Comparison of ENCODE assay signal across 1 cellular context in genomic region chr15:83694030-83694429, GRCh38.
TF ChIP-seq lines count a peak whose summit lies in the region.

No MANE protein-coding gene starts in this region.

TF ChIP-seq in HepG2, 621 proteins besides CTCF, POLR2A, EP300 and RAD21 (continued from another document):
- no peak for TF ChIP-seq ZNF792 (CRISPR knock-in tag; IDR thresholded peaks at IDR 0.05)
- no peak for TF ChIP-seq PREB (CRISPR knock-in tag; IDR thresholded peaks at IDR 0.05)
- no peak for TF ChIP-seq PRDM15 (CRISPR knock-in tag; IDR thresholded peaks at IDR 0.05)
- TF ChIP-seq, protein P1, sequence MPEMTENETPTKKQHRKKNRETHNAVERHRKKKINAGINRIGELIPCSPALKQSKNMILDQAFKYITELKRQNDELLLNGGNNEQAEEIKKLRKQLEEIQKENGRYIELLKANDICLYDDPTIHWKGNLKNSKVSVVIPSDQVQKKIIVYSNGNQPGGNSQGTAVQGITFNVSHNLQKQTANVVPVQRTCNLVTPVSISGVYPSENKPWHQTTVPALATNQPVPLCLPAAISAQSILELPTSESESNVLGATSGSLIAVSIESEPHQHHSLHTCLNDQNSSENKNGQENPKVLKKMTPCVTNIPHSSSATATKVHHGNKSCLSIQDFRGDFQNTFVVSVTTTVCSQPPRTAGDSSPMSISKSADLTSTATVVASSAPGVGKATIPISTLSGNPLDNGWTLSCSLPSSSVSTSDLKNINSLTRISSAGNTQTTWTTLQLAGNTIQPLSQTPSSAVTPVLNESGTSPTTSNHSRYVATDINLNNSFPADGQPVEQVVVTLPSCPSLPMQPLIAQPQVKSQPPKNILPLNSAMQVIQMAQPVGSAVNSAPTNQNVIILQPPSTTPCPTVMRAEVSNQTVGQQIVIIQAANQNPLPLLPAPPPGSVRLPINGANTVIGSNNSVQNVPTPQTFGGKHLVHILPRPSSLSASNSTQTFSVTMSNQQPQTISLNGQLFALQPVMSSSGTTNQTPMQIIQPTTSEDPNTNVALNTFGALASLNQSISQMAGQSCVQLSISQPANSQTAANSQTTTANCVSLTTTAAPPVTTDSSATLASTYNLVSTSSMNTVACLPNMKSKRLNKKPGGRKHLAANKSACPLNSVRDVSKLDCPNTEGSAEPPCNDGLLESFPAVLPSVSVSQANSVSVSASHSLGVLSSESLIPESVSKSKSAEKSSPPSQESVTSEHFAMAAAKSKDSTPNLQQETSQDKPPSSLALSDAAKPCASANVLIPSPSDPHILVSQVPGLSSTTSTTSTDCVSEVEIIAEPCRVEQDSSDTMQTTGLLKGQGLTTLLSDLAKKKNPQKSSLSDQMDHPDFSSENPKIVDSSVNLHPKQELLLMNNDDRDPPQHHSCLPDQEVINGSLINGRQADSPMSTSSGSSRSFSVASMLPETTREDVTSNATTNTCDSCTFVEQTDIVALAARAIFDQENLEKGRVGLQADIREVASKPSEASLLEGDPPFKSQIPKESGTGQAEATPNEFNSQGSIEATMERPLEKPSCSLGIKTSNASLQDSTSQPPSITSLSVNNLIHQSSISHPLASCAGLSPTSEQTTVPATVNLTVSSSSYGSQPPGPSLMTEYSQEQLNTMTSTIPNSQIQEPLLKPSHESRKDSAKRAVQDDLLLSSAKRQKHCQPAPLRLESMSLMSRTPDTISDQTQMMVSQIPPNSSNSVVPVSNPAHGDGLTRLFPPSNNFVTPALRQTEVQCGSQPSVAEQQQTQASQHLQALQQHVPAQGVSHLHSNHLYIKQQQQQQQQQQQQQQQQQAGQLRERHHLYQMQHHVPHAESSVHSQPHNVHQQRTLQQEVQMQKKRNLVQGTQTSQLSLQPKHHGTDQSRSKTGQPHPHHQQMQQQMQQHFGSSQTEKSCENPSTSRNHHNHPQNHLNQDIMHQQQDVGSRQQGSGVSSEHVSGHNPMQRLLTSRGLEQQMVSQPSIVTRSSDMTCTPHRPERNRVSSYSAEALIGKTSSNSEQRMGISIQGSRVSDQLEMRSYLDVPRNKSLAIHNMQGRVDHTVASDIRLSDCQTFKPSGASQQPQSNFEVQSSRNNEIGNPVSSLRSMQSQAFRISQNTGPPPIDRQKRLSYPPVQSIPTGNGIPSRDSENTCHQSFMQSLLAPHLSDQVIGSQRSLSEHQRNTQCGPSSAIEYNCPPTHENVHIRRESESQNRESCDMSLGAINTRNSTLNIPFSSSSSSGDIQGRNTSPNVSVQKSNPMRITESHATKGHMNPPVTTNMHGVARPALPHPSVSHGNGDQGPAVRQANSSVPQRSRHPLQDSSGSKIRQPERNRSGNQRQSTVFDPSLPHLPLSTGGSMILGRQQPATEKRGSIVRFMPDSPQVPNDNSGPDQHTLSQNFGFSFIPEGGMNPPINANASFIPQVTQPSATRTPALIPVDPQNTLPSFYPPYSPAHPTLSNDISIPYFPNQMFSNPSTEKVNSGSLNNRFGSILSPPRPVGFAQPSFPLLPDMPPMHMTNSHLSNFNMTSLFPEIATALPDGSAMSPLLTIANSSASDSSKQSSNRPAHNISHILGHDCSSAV (CRISPR knock-in tag; IDR thresholded peaks at IDR 0.05; ENCODE audit: borderline replicate concordance) = no peak
- TF ChIP-seq GFI1 (CRISPR knock-in tag; IDR thresholded peaks at IDR 0.05; ENCODE audit: borderline replicate concordance) = no peak
- TF ChIP-seq ZNF253 (CRISPR knock-in tag; IDR thresholded peaks at IDR 0.05; ENCODE audit: borderline replicate concordance) = no peak
- TF ChIP-seq RBFOX2 (IDR thresholded peaks at IDR 0.05; ENCODE audit: low read depth, low read length) = no peak
- no peak for TF ChIP-seq ZFP90 (CRISPR knock-in tag; IDR thresholded peaks at IDR 0.05; ENCODE audit: borderline replicate concordance)
- no peak for TF ChIP-seq NCOA1 (CRISPR knock-in tag; IDR thresholded peaks at IDR 0.05)
- TF ChIP-seq, protein P2, sequence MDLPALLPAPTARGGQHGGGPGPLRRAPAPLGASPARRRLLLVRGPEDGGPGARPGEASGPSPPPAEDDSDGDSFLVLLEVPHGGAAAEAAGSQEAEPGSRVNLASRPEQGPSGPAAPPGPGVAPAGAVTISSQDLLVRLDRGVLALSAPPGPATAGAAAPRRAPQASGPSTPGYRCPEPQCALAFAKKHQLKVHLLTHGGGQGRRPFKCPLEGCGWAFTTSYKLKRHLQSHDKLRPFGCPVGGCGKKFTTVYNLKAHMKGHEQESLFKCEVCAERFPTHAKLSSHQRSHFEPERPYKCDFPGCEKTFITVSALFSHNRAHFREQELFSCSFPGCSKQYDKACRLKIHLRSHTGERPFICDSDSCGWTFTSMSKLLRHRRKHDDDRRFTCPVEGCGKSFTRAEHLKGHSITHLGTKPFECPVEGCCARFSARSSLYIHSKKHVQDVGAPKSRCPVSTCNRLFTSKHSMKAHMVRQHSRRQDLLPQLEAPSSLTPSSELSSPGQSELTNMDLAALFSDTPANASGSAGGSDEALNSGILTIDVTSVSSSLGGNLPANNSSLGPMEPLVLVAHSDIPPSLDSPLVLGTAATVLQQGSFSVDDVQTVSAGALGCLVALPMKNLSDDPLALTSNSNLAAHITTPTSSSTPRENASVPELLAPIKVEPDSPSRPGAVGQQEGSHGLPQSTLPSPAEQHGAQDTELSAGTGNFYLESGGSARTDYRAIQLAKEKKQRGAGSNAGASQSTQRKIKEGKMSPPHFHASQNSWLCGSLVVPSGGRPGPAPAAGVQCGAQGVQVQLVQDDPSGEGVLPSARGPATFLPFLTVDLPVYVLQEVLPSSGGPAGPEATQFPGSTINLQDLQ (CRISPR knock-in tag; IDR thresholded peaks at IDR 0.05) = no peak
- TF ChIP-seq SP4 (CRISPR knock-in tag; IDR thresholded peaks at IDR 0.05) = no peak
